ENCODE assay signal across 1 cellular context in the genomic region with DNA sequence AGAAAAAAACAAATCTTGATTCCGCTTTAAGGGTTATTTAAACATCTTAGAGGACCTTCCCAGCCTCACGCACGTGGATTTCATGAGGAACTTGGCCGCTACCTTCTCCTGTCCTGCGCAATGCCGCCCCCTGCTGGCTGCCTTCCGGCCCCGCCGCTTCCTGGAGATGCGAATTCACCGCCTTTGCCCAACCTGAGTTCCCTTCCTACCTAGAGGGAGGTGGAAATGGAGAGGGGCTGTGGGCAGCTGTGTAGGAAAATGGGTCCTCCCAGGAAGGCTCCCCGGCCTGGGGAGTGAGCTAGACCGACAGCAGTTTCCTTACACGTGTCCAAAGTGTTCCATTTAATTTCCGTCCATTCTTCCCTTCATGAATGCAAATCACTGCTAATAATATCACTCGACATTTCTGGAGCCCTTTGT.
TF ChIP-seq lines count a peak whose summit lies in the region.

No MANE protein-coding gene starts in this region.

TF ChIP-seq in GM23338, 12 proteins besides CTCF, POLR2A, EP300 and RAD21 (continued from another document):
- TF ChIP-seq, protein P1, sequence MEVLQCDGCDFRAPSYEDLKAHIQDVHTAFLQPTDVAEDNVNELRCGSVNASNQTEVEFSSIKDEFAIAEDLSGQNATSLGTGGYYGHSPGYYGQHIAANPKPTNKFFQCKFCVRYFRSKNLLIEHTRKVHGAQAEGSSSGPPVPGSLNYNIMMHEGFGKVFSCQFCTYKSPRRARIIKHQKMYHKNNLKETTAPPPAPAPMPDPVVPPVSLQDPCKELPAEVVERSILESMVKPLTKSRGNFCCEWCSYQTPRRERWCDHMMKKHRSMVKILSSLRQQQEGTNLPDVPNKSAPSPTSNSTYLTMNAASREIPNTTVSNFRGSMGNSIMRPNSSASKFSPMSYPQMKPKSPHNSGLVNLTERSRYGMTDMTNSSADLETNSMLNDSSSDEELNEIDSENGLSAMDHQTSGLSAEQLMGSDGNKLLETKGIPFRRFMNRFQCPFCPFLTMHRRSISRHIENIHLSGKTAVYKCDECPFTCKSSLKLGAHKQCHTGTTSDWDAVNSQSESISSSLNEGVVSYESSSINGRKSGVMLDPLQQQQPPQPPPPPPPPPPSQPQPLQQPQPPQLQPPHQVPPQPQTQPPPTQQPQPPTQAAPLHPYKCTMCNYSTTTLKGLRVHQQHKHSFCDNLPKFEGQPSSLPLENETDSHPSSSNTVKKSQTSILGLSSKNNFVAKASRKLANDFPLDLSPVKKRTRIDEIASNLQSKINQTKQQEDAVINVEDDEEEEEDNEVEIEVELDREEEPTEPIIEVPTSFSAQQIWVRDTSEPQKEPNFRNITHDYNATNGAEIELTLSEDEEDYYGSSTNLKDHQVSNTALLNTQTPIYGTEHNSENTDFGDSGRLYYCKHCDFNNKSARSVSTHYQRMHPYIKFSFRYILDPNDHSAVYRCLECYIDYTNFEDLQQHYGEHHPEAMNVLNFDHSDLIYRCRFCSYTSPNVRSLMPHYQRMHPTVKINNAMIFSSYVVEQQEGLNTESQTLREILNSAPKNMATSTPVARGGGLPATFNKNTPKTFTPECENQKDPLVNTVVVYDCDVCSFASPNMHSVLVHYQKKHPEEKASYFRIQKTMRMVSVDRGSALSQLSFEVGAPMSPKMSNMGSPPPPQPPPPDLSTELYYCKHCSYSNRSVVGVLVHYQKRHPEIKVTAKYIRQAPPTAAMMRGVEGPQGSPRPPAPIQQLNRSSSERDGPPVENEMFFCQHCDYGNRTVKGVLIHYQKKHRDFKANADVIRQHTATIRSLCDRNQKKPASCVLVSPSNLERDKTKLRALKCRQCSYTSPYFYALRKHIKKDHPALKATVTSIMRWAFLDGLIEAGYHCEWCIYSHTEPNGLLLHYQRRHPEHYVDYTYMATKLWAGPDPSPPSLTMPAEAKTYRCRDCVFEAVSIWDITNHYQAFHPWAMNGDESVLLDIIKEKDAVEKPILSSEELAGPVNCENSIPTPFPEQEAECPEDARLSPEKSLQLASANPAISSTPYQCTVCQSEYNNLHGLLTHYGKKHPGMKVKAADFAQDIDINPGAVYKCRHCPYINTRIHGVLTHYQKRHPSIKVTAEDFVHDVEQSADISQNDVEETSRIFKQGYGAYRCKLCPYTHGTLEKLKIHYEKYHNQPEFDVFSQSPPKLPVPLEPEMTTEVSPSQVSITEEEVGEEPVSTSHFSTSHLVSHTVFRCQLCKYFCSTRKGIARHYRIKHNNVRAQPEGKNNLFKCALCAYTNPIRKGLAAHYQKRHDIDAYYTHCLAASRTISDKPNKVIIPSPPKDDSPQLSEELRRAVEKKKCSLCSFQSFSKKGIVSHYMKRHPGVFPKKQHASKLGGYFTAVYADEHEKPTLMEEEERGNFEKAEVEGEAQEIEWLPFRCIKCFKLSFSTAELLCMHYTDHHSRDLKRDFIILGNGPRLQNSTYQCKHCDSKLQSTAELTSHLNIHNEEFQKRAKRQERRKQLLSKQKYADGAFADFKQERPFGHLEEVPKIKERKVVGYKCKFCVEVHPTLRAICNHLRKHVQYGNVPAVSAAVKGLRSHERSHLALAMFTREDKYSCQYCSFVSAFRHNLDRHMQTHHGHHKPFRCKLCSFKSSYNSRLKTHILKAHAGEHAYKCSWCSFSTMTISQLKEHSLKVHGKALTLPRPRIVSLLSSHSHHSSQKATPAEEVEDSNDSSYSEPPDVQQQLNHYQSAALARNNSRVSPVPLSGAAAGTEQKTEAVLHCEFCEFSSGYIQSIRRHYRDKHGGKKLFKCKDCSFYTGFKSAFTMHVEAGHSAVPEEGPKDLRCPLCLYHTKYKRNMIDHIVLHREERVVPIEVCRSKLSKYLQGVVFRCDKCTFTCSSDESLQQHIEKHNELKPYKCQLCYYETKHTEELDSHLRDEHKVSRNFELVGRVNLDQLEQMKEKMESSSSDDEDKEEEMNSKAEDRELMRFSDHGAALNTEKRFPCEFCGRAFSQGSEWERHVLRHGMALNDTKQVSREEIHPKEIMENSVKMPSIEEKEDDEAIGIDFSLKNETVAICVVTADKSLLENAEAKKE (CRISPR knock-in tag; IDR thresholded peaks at IDR 0.05), result no peak
- no peak for TF ChIP-seq CREB1 (CRISPR knock-in tag; IDR thresholded peaks at IDR 0.05; ENCODE audit: low read depth)
- TF ChIP-seq POLR2AphosphoS5 (IDR thresholded peaks at IDR 0.05; ENCODE audit: low read depth), result no peak
- no peak for TF ChIP-seq NANOG (IDR thresholded peaks at IDR 0.05; ENCODE audit: borderline replicate concordance)
- no peak for TF ChIP-seq JUNB (IDR thresholded peaks at IDR 0.05; ENCODE audit: unreplicated experiment)
- TF ChIP-seq, protein P2, sequence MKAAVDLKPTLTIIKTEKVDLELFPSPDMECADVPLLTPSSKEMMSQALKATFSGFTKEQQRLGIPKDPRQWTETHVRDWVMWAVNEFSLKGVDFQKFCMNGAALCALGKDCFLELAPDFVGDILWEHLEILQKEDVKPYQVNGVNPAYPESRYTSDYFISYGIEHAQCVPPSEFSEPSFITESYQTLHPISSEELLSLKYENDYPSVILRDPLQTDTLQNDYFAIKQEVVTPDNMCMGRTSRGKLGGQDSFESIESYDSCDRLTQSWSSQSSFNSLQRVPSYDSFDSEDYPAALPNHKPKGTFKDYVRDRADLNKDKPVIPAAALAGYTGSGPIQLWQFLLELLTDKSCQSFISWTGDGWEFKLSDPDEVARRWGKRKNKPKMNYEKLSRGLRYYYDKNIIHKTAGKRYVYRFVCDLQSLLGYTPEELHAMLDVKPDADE (IDR thresholded peaks at IDR 0.05), result no peak
- TF ChIP-seq EZH2phosphoT487 (IDR thresholded peaks at IDR 0.05; ENCODE audit: unreplicated experiment), result no peak
- no peak for TF ChIP-seq ZNF331 (CRISPR knock-in tag; IDR thresholded peaks at IDR 0.05; ENCODE audit: low read depth)
- no peak for TF ChIP-seq STAT1 (IDR thresholded peaks at IDR 0.05; ENCODE audit: unreplicated experiment)
- TF ChIP-seq EZH2 (IDR thresholded peaks at IDR 0.05; ENCODE audit: low read depth, unreplicated experiment), result no peak
- no peak for TF ChIP-seq ZNF114 (CRISPR knock-in tag; IDR thresholded peaks at IDR 0.05)
TF ChIP-seq in GM23338: peak in this region for 0.
